Comparison of ENCODE assay signal across 8 cellular contexts in the genomic region with DNA sequence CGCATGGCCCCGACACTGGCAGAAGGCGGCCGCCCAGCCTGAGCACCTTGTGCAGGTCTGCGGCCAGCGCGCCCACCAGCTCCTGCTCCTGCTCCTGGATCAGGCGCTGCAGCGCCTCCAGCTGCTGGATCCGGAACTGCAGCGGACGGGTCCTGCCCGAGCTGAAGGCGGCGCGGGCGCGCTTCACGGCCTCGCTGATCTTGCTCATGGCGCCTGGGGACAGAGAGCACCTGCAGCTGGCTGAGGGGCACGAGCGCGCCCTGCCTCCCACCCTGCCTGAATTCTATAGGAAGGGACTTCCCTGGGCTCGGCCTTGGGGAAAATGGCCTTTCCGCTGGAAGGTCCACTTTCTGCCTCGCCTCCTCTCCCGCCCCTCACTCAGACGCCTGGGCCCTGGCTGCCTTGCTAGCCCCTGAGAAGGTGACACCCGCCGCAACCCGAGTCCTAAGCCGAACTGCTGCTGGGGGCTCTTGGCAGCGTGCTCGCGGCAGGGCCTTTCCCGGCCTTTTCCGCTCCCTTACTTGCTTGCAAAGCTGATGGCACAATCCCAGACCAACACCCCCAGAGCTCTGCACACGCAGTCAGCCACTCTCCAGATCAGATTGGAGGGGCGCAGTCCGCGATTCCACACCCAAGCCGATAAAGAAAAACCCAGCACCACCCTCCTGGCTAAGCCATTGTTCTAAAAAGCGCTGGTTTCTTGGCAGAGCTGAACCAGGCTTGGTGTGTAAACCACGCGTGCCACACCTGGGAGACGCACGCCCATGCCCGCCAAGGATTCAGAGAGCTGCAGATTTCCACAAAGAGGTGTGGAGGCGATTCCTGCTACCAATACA. TPM values are rescaled to one million over a fixed set of nuclear protein-coding genes. Genes with fewer than 3 reads are reported as not detected.
DNase-seq lines count a peak whose midpoint lies in the region; ATAC-seq, FAIRE-seq and TF ChIP-seq lines count a peak whose summit lies in the region.

No MANE protein-coding gene starts in this region.

- no peaks in the 10 kb centered on the region for H3K36me3 Mint-ChIP-seq in activated CD4-positive, alpha-beta T cell treated with anti-CD3 and anti-CD28 coated beads, Interleukin-2, amount 10 ng/mL, durations not matched to agents 7 days and 5 days (ENCODE audit: low read depth)

- H3K9me3 Mint-ChIP-seq in activated CD4-positive, alpha-beta T cell treated with anti-CD3 and anti-CD28 coated beads, Interleukin-2, amount 10 ng/mL, durations not matched to agents 7 days and 5 days = no peaks in the 10 kb centered on the region

- H3K4me3 Mint-ChIP-seq in activated CD4-positive, alpha-beta T cell treated with anti-CD3 and anti-CD28 coated beads, Interleukin-2, amount 10 ng/mL, durations not matched to agents 7 days and 5 days = peak overlapping the region; percentile 43

- POLR2A ChIA-PET in activated CD4-positive, alpha-beta T cell treated with anti-CD3 and anti-CD28 coated beads, Interleukin-2, amount 10 ng/mL, durations not matched to agents 7 days and 5 days (lab: Charles Lee) = no interaction called here

- ATAC-seq in left lobe of liver = peak; percentile 88

- H3K4me1 Mint-ChIP-seq in activated CD4-positive, alpha-beta T cell treated with anti-CD3 and anti-CD28 coated beads, Interleukin-2, amount 10 ng/mL, durations not matched to agents 7 days and 5 days = peaks cover 8% of the 10 kb centered on the region

- H3K27me3 Mint-ChIP-seq in activated CD4-positive, alpha-beta T cell treated with anti-CD3 and anti-CD28 coated beads, Interleukin-2, amount 10 ng/mL, durations not matched to agents 7 days and 5 days = peaks cover 5% of the 10 kb centered on the region

- no peak for FAIRE-seq in H54 (lab: Jason Lieb, UNC)

- CTCF ChIA-PET in activated CD4-positive, alpha-beta T cell treated with anti-CD3 and anti-CD28 coated beads, Interleukin-2, amount 10 ng/mL, durations not matched to agents 7 days and 5 days (lab: Charles Lee) = interaction anchor here (0.7 to 2.0 kb wide), 7 partner anchors 9 to 210 kb away, joined by 3 to 8 read pairs (median 4); no protein-coding TSS in a partner anchor

- DNase-seq in NCI-H187 (lab: John Stamatoyannopoulos, UW) = peak; percentile 7 to 13
- no peak for DNase-seq in NCI-H187 treated with DMSO at 0.1 percent for 48 hours (lab: John Stamatoyannopoulos, UW)
- peak; percentile 72 for DNase-seq in NCI-H1694 treated with DMSO at 0.1 percent for 48 hours (lab: John Stamatoyannopoulos, UW)
- peak; percentile 86 for DNase-seq in activated CD4-positive, alpha-beta T cell treated with anti-CD3 and anti-CD28 coated beads, Interleukin-2, amount 10 ng/mL, durations not matched to agents 7 days and 5 days
- peak; percentile 28 for DNase-seq in dedifferentiated amniotic fluid mesenchymal stem cell (ENCODE audit: extremely low spot score)
- peak; percentile 84 for DNase-seq in left lobe of liver (ENCODE audit: low spot score)
- peak; percentile 77 to 85 for DNase-seq in stimulated activated CD4-positive, alpha-beta T cell treated with anti-CD3 and anti-CD28 coated beads, Interleukin-1b, Interleukin-23, amount 100 ng/mL, for 4 hours (ENCODE audit: low read depth in 2 of 2)
- DNase-seq in H54 (ENCODE audit: insufficient read length, low spot score) = no peak

- no peak overlapping the region for H3K27ac Mint-ChIP-seq in activated CD4-positive, alpha-beta T cell treated with anti-CD3 and anti-CD28 coated beads, Interleukin-2, amount 10 ng/mL, durations not matched to agents 7 days and 5 days

- TF ChIP-seq POLR2A in H54 (IDR thresholded peaks at IDR 0.05; ENCODE audit: low read depth, low read length) = no peak

RNA-seq across cellular contexts. Expression of a gene that starts 3.0 kb away (rescaled TPM):
- total RNA-seq in activated CD4-positive, alpha-beta T cell treated with anti-CD3 and anti-CD28 coated beads, Interleukin-2, amount 10 ng/mL, durations not matched to agents 7 days and 5 days = not detected
- total RNA-seq in left lobe of liver = 1.5 TPM

RNA-seq across cellular contexts. Expression of a gene that starts 28.8 kb away (rescaled TPM):
- not detected for total RNA-seq in activated CD4-positive, alpha-beta T cell treated with anti-CD3 and anti-CD28 coated beads, Interleukin-2, amount 10 ng/mL, durations not matched to agents 7 days and 5 days
- total RNA-seq in left lobe of liver = not detected

Comparison
In these comparisons a context has a peak if more than half of its experiments do, and no peak if none do; other contexts are left out.
1. DNase-seq: peak in NCI-H187 (2 of 2), NCI-H1694 treated with DMSO at 0.1 percent for 48 hours (single experiment), activated CD4-positive, alpha-beta T cell treated with anti-CD3 and anti-CD28 coated beads, Interleukin-2, amount 10 ng/mL, durations not matched to agents 7 days and 5 days (single experiment), dedifferentiated amniotic fluid mesenchymal stem cell (single experiment), left lobe of liver (single experiment) and stimulated activated CD4-positive, alpha-beta T cell treated with anti-CD3 and anti-CD28 coated beads, Interleukin-1b, Interleukin-23, amount 100 ng/mL, for 4 hours (2 of 2); none in NCI-H187 treated with DMSO at 0.1 percent for 48 hours (single experiment) and H54 (single experiment).